In genomic region chr10:27383595-27384542, GRCh38 we compare ENCODE assay signal across 13 cellular contexts.
A peak's percentile ranks its signal among the peaks of the same experiment; 100 is the strongest.
DNase-seq lines count a peak whose midpoint lies in the region; ATAC-seq and TF ChIP-seq lines count a peak whose summit lies in the region.
"Had no signal": no experiment of that assay in that cellular context is flagged by ENCODE, and none has a peak within 500 bp of the region (broad histone marks: within the 10 kb centered on the region; RNA-seq: fewer than 3 reads in every experiment).

No MANE protein-coding gene starts in this region.

- H3K79me2 ChIP-seq in PC-3 (ENCODE audit: low read length), result no peaks in the 10 kb centered on the region

- no peaks in the 10 kb centered on the region for H3K27me3 ChIP-seq in PC-3 (ENCODE audit: low read length)
- H3K27me3 ChIP-seq: BLaER1 had no signal

- no peak overlapping the region for H2AFZ ChIP-seq in PC-3 (ENCODE audit: low read length)

- DNase-seq in Daoy (ENCODE audit: low read depth), result peak; percentile 39
- peak; percentile 56 for DNase-seq in M059J (ENCODE audit: low read depth)
- peak; percentile 81 for DNase-seq in PC-3
- DNase-seq in fibroblast of villous mesenchyme (ENCODE audit: low read depth), result peak; percentile 20
- no peak for DNase-seq in substantia nigra (lab: John Stamatoyannopoulos, UW)
- DNase-seq in C1 segment of cervical spinal cord (lab: John Stamatoyannopoulos, UW), result no peak
- DNase-seq: activated CD4-positive, alpha-beta T cell treated with anti-CD3 and anti-CD28 coated beads, Interleukin-2, amount 50 U/mL, for 1 hour; NCI-H1048; psoas muscle; stimulated activated naive CD8-positive, alpha-beta T cell treated with anti-CD3 and anti-CD28 coated beads, Interleukin-15, Interleukin-2, amounts not matched to agents 100 U/mL and 50 U/mL, for 24 hours had no signal

- no TSS peak for BruUV-seq in PC-3 (replicated peaks; lab: Mats Ljungman, UMichigan)

- no peaks in the 10 kb centered on the region for H3K9me3 ChIP-seq in PC-3 (ENCODE audit: low read length)
- H3K9me3 ChIP-seq: psoas muscle had no signal

- peak overlapping the region; percentile 53 for H3K27ac ChIP-seq in PC-3 (ENCODE audit: low read length)
- H3K27ac ChIP-seq in substantia nigra (ENCODE audit: low read depth, low read length, poor library complexity, severe bottlenecking), result no peak overlapping the region
- H3K27ac ChIP-seq: BLaER1, psoas muscle had no signal

- peak overlapping the region; percentile 80 for H3K4me2 ChIP-seq in PC-3 (ENCODE audit: low read length)
- H3K4me2 ChIP-seq: BLaER1 had no signal

- ATAC-seq in PC-3, result peak; percentile 99
- no peak for ATAC-seq in GM18502 (IDR thresholded peaks at IDR 0.05; ENCODE audit: poor library complexity, unreplicated experiment)
- no peak for ATAC-seq in GM21619 (IDR thresholded peaks at IDR 0.05; ENCODE audit: unreplicated experiment)
- ATAC-seq: psoas muscle; stimulated activated naive CD8-positive, alpha-beta T cell treated with anti-CD3 and anti-CD28 coated beads, Interleukin-15, Interleukin-2, amounts not matched to agents 100 U/mL and 50 U/mL, for 24 hours had no signal

- no peak overlapping the region for H3K9ac ChIP-seq in PC-3 (ENCODE audit: low read length)
- H3K9ac ChIP-seq: BLaER1 had no signal

- H3K4me3 ChIP-seq in PC-3 (ENCODE audit: low read length), result no peak overlapping the region
- H3K4me3 ChIP-seq in fibroblast of villous mesenchyme (ENCODE audit: low read depth, low read length), result no peak overlapping the region
- H3K4me3 ChIP-seq: BLaER1, psoas muscle had no signal

- no peaks in the 10 kb centered on the region for H4K20me1 ChIP-seq in PC-3 (ENCODE audit: low read length)
- H4K20me1 ChIP-seq: BLaER1 had no signal

- no peaks in the 10 kb centered on the region for H3K36me3 ChIP-seq in PC-3 (ENCODE audit: low read depth, low read length)
- H3K36me3 ChIP-seq: BLaER1 had no signal

- H3K9me2 ChIP-seq in PC-3 (replicated peaks; ENCODE audit: low read length), result no peaks in the 10 kb centered on the region

- intact Hi-C loops in PC-3 (cut with micrococcal nuclease), result loop anchor here (5.0 kb wide), 1 partner anchor 53 kb away; no protein-coding TSS in a partner anchor

- peaks cover 16% of the 10 kb centered on the region for H3K4me1 ChIP-seq in PC-3 (ENCODE audit: insufficient read depth, low read length)
- H3K4me1 ChIP-seq: BLaER1, psoas muscle had no signal

- no peak for TF ChIP-seq CTCF in PC-3 (conservative IDR thresholded peaks at IDR 0.05; ENCODE audit: low read depth, low read length)
- no peak for TF ChIP-seq CTCF in fibroblast of villous mesenchyme (IDR thresholded peaks at IDR 0.05; ENCODE audit: insufficient read depth, low read depth, low read length)

- POLR2A ChIA-PET in PC-3 (lab: Charles Lee; ENCODE audit: unreplicated experiment), result no interaction called here

- CTCF ChIA-PET in PC-3 (lab: Charles Lee), result no interaction called here

- H3F3A ChIP-seq in PC-3 (ENCODE audit: low read length, unreplicated experiment), result no peaks in the 10 kb centered on the region

Comparison
In these comparisons a context has a peak if more than half of its experiments do, and no peak if none do; other contexts are left out.
1. DNase-seq: peak in Daoy (single experiment), M059J (single experiment), PC-3 (single experiment) and fibroblast of villous mesenchyme (single experiment); none in substantia nigra (0 of 49) and C1 segment of cervical spinal cord (0 of 14).